Comparison of ENCODE assay signal across 34 cellular contexts in genomic region chr20:62498874-62499273, GRCh38. TPM values are rescaled to one million over a fixed set of nuclear protein-coding genes. Genes with fewer than 3 reads are reported as not detected.
"Had no signal": no experiment of that assay in that cellular context is flagged by ENCODE, and none has a peak within 500 bp of the region (broad histone marks: within the 10 kb centered on the region; RNA-seq: fewer than 3 reads in every experiment).

No MANE protein-coding gene starts in this region.

- ATAC-seq: activated CD8-positive, alpha-beta T cell treated with anti-CD3 and anti-CD28 coated beads for 36 hours; activated naive CD8-positive, alpha-beta T cell treated with anti-CD3 and anti-CD28 coated beads, Interleukin-2, amount 50 U/mL, for 24 hours; activated T-cell treated with anti-CD3 and anti-CD28 coated beads, Interleukin-2, amount 50 U/mL, for 4 hours; activated T-cell treated with anti-CD3 and anti-CD28 coated beads, Interleukin-2, amount 50 U/mL, for 72 hours had no signal

- FAIRE-seq: bronchial epithelial cell, TTC549 had no signal

- H3K27me3 ChIP-seq: cardiac muscle cell had no signal

- H3K4me1 ChIP-seq: ascending aorta had no signal

- H3K36me3 ChIP-seq: ascending aorta, cardiac muscle cell had no signal

- DNase-seq: activated B cell treated with CpG ODN at 0.5 μM for 24 hours; activated CD4-positive, alpha-beta memory T cell treated with anti-CD3 and anti-CD28 coated beads for 36 hours; activated CD4-positive, alpha-beta T cell treated with anti-CD3 and anti-CD28 coated beads for 4 hours; activated CD4-positive, alpha-beta T cell treated with anti-CD3 and anti-CD28 coated beads, Interleukin-2, amount 10 ng/mL, durations not matched to agents 24 days and 14 days; activated CD4-positive, alpha-beta T cell treated with anti-CD3 and anti-CD28 coated beads, Interleukin-2, amount 50 U/mL, for 1 hour; activated CD4-positive, alpha-beta T cell treated with anti-CD3 and anti-CD28 coated beads, Interleukin-2, amount 50 U/mL, for 4 hours; activated CD4-positive, CD25-positive, alpha-beta regulatory T cell treated with anti-CD3 and anti-CD28 coated beads, Interleukin-2, amount 50 U/mL, for 72 hours; activated CD8-positive, alpha-beta memory T cell treated with anti-CD3 and anti-CD28 coated beads, Interleukin-2, amount 50 U/mL, for 4 hours; activated CD8-positive, alpha-beta T cell treated with anti-CD3 and anti-CD28 coated beads for 36 hours; activated effector memory CD4-positive, alpha-beta T cell treated with Interleukin-2 at 50 U/mL for 16 hours; activated gamma-delta T cell; activated naive CD4-positive, alpha-beta T cell treated with anti-CD3 and anti-CD28 coated beads for 36 hours; activated naive CD4-positive, alpha-beta T cell treated with anti-CD3 and anti-CD28 coated beads, Interleukin-2, amount 50 U/mL, for 16 hours; activated naive CD8-positive, alpha-beta T cell treated with anti-CD3 and anti-CD28 coated beads, Interleukin-2, amount 10 ng/mL, durations not matched to agents 7 days and 5 days; activated naive CD8-positive, alpha-beta T cell treated with anti-CD3 and anti-CD28 coated beads, Interleukin-2, amount 50 U/mL, for 24 hours; activated T-cell treated with anti-CD3 and anti-CD28 coated beads for 4 hours; activated T-cell treated with anti-CD3 and anti-CD28 coated beads, Interleukin-2, amount 50 U/mL, for 1 hour; activated T-cell treated with anti-CD3 and anti-CD28 coated beads, Interleukin-2, amount 50 U/mL, for 4 hours; activated T-cell treated with anti-CD3 and anti-CD28 coated beads, Interleukin-2, amount 50 U/mL, for 72 hours; amygdala; anterior cingulate cortex; caudate nucleus; cerebellar nuclear complex; T-helper 1 cell; T-helper 2 cell; T-helper 9 cell had no signal

- H3K27ac ChIP-seq: ascending aorta, cardiac muscle cell, VCaP had no signal

- H3K9me3 ChIP-seq: ascending aorta had no signal

- H3K4me3 ChIP-seq: ascending aorta, cardiac muscle cell had no signal

RNA-seq across cellular contexts. Expression of gene GATA5, which starts 23.1 kb away (rescaled TPM):
- total RNA-seq: activated B cell treated with CpG ODN at 0.5 μM for 24 hours; activated CD4-positive, alpha-beta memory T cell treated with anti-CD3 and anti-CD28 coated beads for 36 hours; activated CD4-positive, alpha-beta T cell treated with anti-CD3 and anti-CD28 coated beads, Interleukin-2, amount 10 ng/mL, durations not matched to agents 24 days and 14 days; activated CD8-positive, alpha-beta memory T cell treated with anti-CD3 and anti-CD28 coated beads for 36 hours; activated CD8-positive, alpha-beta T cell treated with anti-CD3 and anti-CD28 coated beads for 36 hours; activated naive CD4-positive, alpha-beta T cell treated with anti-CD3 and anti-CD28 coated beads for 36 hours; activated naive CD8-positive, alpha-beta T cell treated with anti-CD3 and anti-CD28 coated beads, Interleukin-2, amount 10 ng/mL, durations not matched to agents 7 days and 5 days; activated T-cell treated with anti-CD3 and anti-CD28 coated beads, Interleukin-2, amount 50 U/mL, for 4 hours; activated T-cell treated with anti-CD3 and anti-CD28 coated beads, Interleukin-2, amount 50 U/mL, for 72 hours; activated T-helper 2 cell treated with anti-CD3 and anti-CD28 coated beads, Interferon-gamma antibody, Interleukin-2, Interleukin-4, amounts not matched to agents 10 μg/mL and 5 μg/mL and 100 μg/mL, durations not matched to agents 14 hours and 24 hours and 36 hours; ascending aorta; bronchial epithelial cell; chondrocyte had no signal
